Comparison of ENCODE assay signal across 9 cellular contexts in the genomic region with DNA sequence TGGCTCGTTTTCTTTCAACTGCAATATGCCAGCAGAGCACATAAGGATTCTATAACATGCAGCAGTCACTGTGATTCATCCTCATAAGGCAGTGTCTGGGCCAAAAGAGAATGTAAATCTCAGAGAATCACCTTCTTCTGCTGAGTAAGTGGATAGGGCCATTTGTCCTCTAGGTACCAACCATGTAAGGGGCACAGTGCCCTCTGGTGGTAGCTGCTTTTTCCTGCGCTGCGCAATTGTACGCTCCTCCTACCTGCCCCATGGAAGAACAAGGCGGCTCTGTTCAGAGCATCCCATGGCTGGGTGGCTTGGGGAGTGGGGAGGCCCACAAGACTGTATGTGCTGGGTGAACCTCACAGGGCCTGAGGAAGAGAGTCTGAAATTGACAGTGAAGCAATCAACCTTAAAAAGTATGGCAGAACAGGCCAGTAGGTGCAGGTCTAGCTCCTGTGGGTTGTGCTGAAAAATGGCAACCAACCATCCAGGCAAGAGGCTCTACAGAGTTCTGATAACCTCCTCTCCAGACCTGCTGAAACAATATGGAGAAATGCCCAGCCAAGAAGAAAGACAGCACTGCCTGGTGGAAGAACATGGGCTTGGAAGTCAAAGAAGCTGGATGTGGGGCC.
DNase-seq lines count a peak whose midpoint lies in the region; ATAC-seq, FAIRE-seq and TF ChIP-seq lines count a peak whose summit lies in the region.
"Had no signal": no experiment of that assay in that cellular context is flagged by ENCODE, and none has a peak within 500 bp of the region (broad histone marks: within the 10 kb centered on the region; RNA-seq: fewer than 3 reads in every experiment).

No MANE protein-coding gene starts in this region.

- no peaks in the 10 kb centered on the region for H3K36me3 Mint-ChIP-seq in endodermal cell (ENCODE audit: low read depth)

- peaks cover 23% of the 10 kb centered on the region for H3K27me3 Mint-ChIP-seq in endodermal cell (ENCODE audit: insufficient read depth)

- ATAC-seq in HG03039 (IDR thresholded peaks at IDR 0.05; ENCODE audit: unreplicated experiment), result no peak

- H3K4me1 Mint-ChIP-seq in endodermal cell, result no peaks in the 10 kb centered on the region

- no peaks in the 10 kb centered on the region for H3K4me1 ChIP-seq in endodermal cell (ENCODE audit: control insufficient read depth, insufficient read depth, low read length)

- H3K36me3 ChIP-seq in endodermal cell (ENCODE audit: control insufficient read depth, insufficient read depth, low read length), result no peaks in the 10 kb centered on the region

- H3K27ac ChIP-seq in endodermal cell (ENCODE audit: low read depth, low read length), result no peak overlapping the region

- WGBS in endodermal cell (ENCODE audit: insufficient coverage in 1 of 2, insufficient read length in 1 of 2), 2 experiments, result 17 to 36% methylated on average over 1 to 5 of the region's 5 CpGs

- TF ChIP-seq CTCF in D721Med (IDR thresholded peaks at IDR 0.05; ENCODE audit: insufficient read depth, missing control alignments), result peak; percentile 93
- TF ChIP-seq CTCF in endodermal cell (conservative IDR thresholded peaks at IDR 0.05), result peak; percentile 93

- H3K27ac Mint-ChIP-seq in endodermal cell, result no peak overlapping the region
- H3K27ac Mint-ChIP-seq: T-helper 1 cell treated with Interleukin-12 subunit alpha and Interleukin-12 subunit beta and Interleukin-4 antibody, amounts not matched to agents 30 μg/mL and 1 μg/mL, for 36 hours had no signal

- H3K9me3 Mint-ChIP-seq in endodermal cell, result no peaks in the 10 kb centered on the region
- H3K9me3 Mint-ChIP-seq: T-helper 1 cell treated with Interleukin-12 subunit alpha and Interleukin-12 subunit beta and Interleukin-4 antibody, amounts not matched to agents 30 μg/mL and 1 μg/mL, for 36 hours had no signal

- no peak for FAIRE-seq in D721Med (lab: Jason Lieb, UNC)
- FAIRE-seq in H54 (lab: Jason Lieb, UNC), result peak; percentile 85

- TF ChIP-seq POLR2A in H54 (IDR thresholded peaks at IDR 0.05; ENCODE audit: low read depth, low read length), result no peak

- no peaks in the 10 kb centered on the region for H3K27me3 ChIP-seq in endodermal cell (ENCODE audit: control insufficient read depth, insufficient read depth, low read length, poor library complexity, severe bottlenecking)

- DNase-seq in D721Med (ENCODE audit: insufficient read length, low spot score) (no peak), H54 (ENCODE audit: insufficient read length, low spot score) (peak; percentile 28), NCI-H2029 treated with DMSO at 0.1 percent for 48 hours (lab: John Stamatoyannopoulos, UW) (peak; percentile 44), endodermal cell (peak; percentile 95), lung microvascular endothelial cell (ENCODE audit: low read depth in 2 of 2) (peak; percentile 78 to 83)
- peak; percentile 77 for DNase-seq in activated CD4-positive, alpha-beta T cell treated with anti-CD3 and anti-CD28 coated beads for 48 hours
- peak; percentile 2 to 5 for DNase-seq in stimulated activated CD8-positive, alpha-beta memory T cell treated with anti-CD3 and anti-CD28 coated beads, Interleukin-2, amount 100 ng/mL, for 1 hour (ENCODE audit: low read depth in 2 of 2)

- no peaks in the 10 kb centered on the region for H3K9me3 ChIP-seq in endodermal cell (ENCODE audit: control insufficient read depth, low read length)

- H3K9ac ChIP-seq in endodermal cell (ENCODE audit: extremely low read depth, low read length, poor library complexity, severe bottlenecking), result no peak overlapping the region

- H3K4me3 Mint-ChIP-seq in endodermal cell, result no peak overlapping the region
- H3K4me3 Mint-ChIP-seq: T-helper 1 cell treated with Interleukin-12 subunit alpha and Interleukin-12 subunit beta and Interleukin-4 antibody, amounts not matched to agents 30 μg/mL and 1 μg/mL, for 36 hours had no signal

- no peak overlapping the region for H3K4me3 ChIP-seq in endodermal cell (ENCODE audit: low read length)
